ENCODE assay signal across 15 cellular contexts in genomic region chr21:33433001-33433400, GRCh38. TPM values are rescaled to one million over a fixed set of nuclear protein-coding genes. Genes with fewer than 3 reads are reported as not detected.
DNase-seq lines count a peak whose midpoint lies in the region; ATAC-seq, FAIRE-seq and TF ChIP-seq lines count a peak whose summit lies in the region.
"Had no signal": no experiment of that assay in that cellular context is flagged by ENCODE, and none has a peak within 500 bp of the region (broad histone marks: within the 10 kb centered on the region; RNA-seq: fewer than 3 reads in every experiment).

No MANE protein-coding gene starts in this region.

- FAIRE-seq in H54 (lab: Jason Lieb, UNC), result no peak

- H3K4me1 ChIP-seq in BLaER1 (peaks cover 56% of the 10 kb centered on the region), SJCRH30 (no peaks in the 10 kb centered on the region; the same call in 1 of the 2 replicates)

- H3K36me3 Mint-ChIP-seq in IgD-negative memory B cell (peaks cover 10% of the 10 kb centered on the region), chondrocyte (ENCODE audit: low read depth) (peaks cover 38% of the 10 kb centered on the region), osteocyte (ENCODE audit: unreplicated experiment) (peaks cover 48% of the 10 kb centered on the region)

- H3K4me1 Mint-ChIP-seq in IgD-negative memory B cell (peaks cover 19 to 29% (median 21%) of the 10 kb centered on the region in 3 donors), chondrocyte (ENCODE audit: low read depth) (peaks cover 41% of the 10 kb centered on the region), osteocyte (ENCODE audit: unreplicated experiment) (peaks cover 40% of the 10 kb centered on the region)
- H3K4me1 Mint-ChIP-seq: GM23338, nephron progenitor cell had no signal

- no peaks in the 10 kb centered on the region for H3K27me3 ChIP-seq in BLaER1
- H3K27me3 ChIP-seq in SJCRH30, result no peaks in the 10 kb centered on the region

- H3K27ac ChIP-seq in BLaER1 (no peak overlapping the region), SJCRH30 (no peak overlapping the region)

- peaks cover 15% of the 10 kb centered on the region; the same call in 1 of the 2 replicates for H4K20me1 ChIP-seq in BLaER1

- TF ChIP-seq CTCF in chondrocyte (IDR thresholded peaks at IDR 0.05) (no peak), osteocyte (IDR thresholded peaks at IDR 0.05) (no peak)

- H3K27me3 Mint-ChIP-seq in IgD-negative memory B cell, result no peaks in the 10 kb centered on the region
- no peaks in the 10 kb centered on the region for H3K27me3 Mint-ChIP-seq in chondrocyte (ENCODE audit: low read depth)
- no peaks in the 10 kb centered on the region for H3K27me3 Mint-ChIP-seq in osteocyte (ENCODE audit: unreplicated experiment)
- H3K27me3 Mint-ChIP-seq: brain had no signal

- H3K4me3 ChIP-seq in BLaER1 (no peak overlapping the region), SJCRH30 (no peak overlapping the region)
- H3K4me3 ChIP-seq: GM23338 had no signal

- TF ChIP-seq POLR2A in H54 (IDR thresholded peaks at IDR 0.05; ENCODE audit: low read depth, low read length), result no peak

- peak overlapping the region; percentile 25 for H3K4me2 ChIP-seq in BLaER1
- H3K4me2 ChIP-seq: GM23338 had no signal

- H3K9me3 Mint-ChIP-seq in IgD-negative memory B cell (no peaks in the 10 kb centered on the region), chondrocyte (ENCODE audit: low read depth) (peaks cover 4% of the 10 kb centered on the region), osteocyte (ENCODE audit: unreplicated experiment) (no peaks in the 10 kb centered on the region)
- H3K9me3 Mint-ChIP-seq: brain; GM23338; nephron progenitor cell; T-helper 1 cell treated with Interleukin-12 subunit alpha and Interleukin-12 subunit beta and Interleukin-4 antibody, amounts not matched to agents 30 μg/mL and 1 μg/mL, for 36 hours had no signal

- H3K9ac ChIP-seq in BLaER1, result no peak overlapping the region

- peaks cover 100% of the 10 kb centered on the region for H3K36me3 ChIP-seq in BLaER1
- H3K36me3 ChIP-seq in SJCRH30, result peaks cover 61% of the 10 kb centered on the region

- no peak for ATAC-seq in HG02798 (IDR thresholded peaks at IDR 0.05; ENCODE audit: poor library complexity, unreplicated experiment)
- ATAC-seq: GM23338 had no signal

- peak overlapping the region; percentile 68 to 85 (median 81) for H3K27ac Mint-ChIP-seq in IgD-negative memory B cell
- H3K27ac Mint-ChIP-seq in chondrocyte (ENCODE audit: unreplicated experiment), result peak overlapping the region; percentile 93
- peak overlapping the region; percentile 89 for H3K27ac Mint-ChIP-seq in osteocyte (ENCODE audit: unreplicated experiment)
- H3K27ac Mint-ChIP-seq: GM23338; T-helper 1 cell treated with Interleukin-12 subunit alpha and Interleukin-12 subunit beta and Interleukin-4 antibody, amounts not matched to agents 30 μg/mL and 1 μg/mL, for 36 hours had no signal

- DNase-seq in chondrocyte (ENCODE audit: low spot score) (no peak), osteocyte (ENCODE audit: extremely low spot score, unreplicated experiment) (no peak), SJCRH30 (no peak), H54 (ENCODE audit: insufficient read length, low spot score) (no peak), T1000 (lab: John Stamatoyannopoulos, UW) (no peak)
- DNase-seq: effector CD8-positive, alpha-beta T cell; NCI-H2029 treated with DMSO at 0.1 percent for 48 hours; NCI-H748 treated with DMSO at 0.1 percent for 48 hours; nephron progenitor cell had no signal

- H3K4me3 Mint-ChIP-seq in IgD-negative memory B cell, result no peak overlapping the region
- no peak overlapping the region for H3K4me3 Mint-ChIP-seq in chondrocyte (ENCODE audit: unreplicated experiment)
- H3K4me3 Mint-ChIP-seq in osteocyte (ENCODE audit: unreplicated experiment), result no peak overlapping the region
- H3K4me3 Mint-ChIP-seq: brain; GM23338; nephron progenitor cell; T-helper 1 cell treated with Interleukin-12 subunit alpha and Interleukin-12 subunit beta and Interleukin-4 antibody, amounts not matched to agents 30 μg/mL and 1 μg/mL, for 36 hours had no signal

- H3K9me3 ChIP-seq in BLaER1, result no peaks in the 10 kb centered on the region
- no peaks in the 10 kb centered on the region for H3K9me3 ChIP-seq in SJCRH30 (replicated peaks)

RNA-seq across cellular contexts. Expression of gene IFNGR2, which starts 29.8 kb away (rescaled TPM):
- 131 TPM for polyA plus RNA-seq in IgD-negative memory B cell
- total RNA-seq in chondrocyte (58.1 to 58.4 TPM (median 58.3 TPM) in 3 replicates), osteocyte (55.4 and 55.6 TPM in 2 replicates)
- total RNA-seq in SJCRH30 (2014; rRNA removed; shearing (Covaris generic)), result 67.1 and 71.6 TPM in 2 replicates

RNA-seq across cellular contexts. Expression of gene TMEM50B, which starts 46.8 kb away (rescaled TPM):
- 31.9 TPM for polyA plus RNA-seq in IgD-negative memory B cell
- total RNA-seq in chondrocyte (26.8 to 31.0 TPM (median 28.7 TPM) in 3 replicates), osteocyte (44.0 and 47.9 TPM in 2 replicates)
- total RNA-seq in SJCRH30 (2014; rRNA removed; shearing (Covaris generic)), result 23.4 and 23.7 TPM in 2 replicates

RNA-seq across cellular contexts. Expression of gene DNAJC28, which starts 58.5 kb away (rescaled TPM):
- 0.21 TPM for polyA plus RNA-seq in IgD-negative memory B cell
- total RNA-seq in chondrocyte (2.4 to 3.5 TPM (median 2.6 TPM) in 3 replicates), osteocyte (2.1 and 2.7 TPM in 2 replicates)
- total RNA-seq in SJCRH30 (2014; rRNA removed; shearing (Covaris generic)), result 1.6 and 2.0 TPM in 2 replicates
